ENCODE assay signal across 17 cellular contexts in the genomic region with DNA sequence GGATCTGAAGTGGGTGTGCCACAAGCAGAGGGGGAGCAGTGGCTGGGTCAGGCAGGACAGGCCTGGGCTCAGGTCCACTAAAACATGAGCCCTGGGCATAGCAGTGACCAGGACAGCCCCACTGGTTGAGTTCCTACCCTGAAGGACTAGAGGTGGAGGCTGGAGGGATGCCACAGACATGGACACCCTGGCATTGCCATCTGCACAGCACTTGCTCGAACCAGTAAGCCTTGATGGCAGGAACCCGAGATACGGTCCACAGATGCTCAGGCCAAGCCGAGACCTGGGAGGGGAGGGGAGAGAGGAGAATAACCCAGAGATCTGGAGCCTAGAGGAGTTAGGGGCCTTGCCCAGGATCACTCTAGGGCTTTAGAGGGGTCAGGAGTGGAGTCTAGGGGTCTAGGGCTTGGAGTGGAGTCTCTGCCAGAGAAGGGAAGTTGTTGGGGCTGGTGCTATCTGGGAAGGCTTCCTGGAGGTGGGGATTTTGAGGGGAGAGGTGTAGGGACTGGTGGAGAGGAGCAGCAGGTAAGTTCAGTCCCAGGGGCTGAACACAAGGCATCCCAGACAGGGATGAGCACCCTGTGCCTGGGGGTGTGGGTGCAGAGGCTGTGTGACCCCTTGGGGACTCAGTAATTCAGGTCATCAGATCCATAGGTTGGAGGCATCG. TPM values are rescaled to one million over a fixed set of nuclear protein-coding genes. Genes with fewer than 3 reads are reported as not detected.
"Had no signal": no experiment of that assay in that cellular context is flagged by ENCODE, and none has a peak within 500 bp of the region (broad histone marks: within the 10 kb centered on the region; RNA-seq: fewer than 3 reads in every experiment).

No MANE protein-coding gene starts in this region.

- H3K9me3 Mint-ChIP-seq: activated B cell treated with CpG ODN at 0.5 μM for 24 hours; activated CD4-positive, alpha-beta T cell treated with anti-CD3 and anti-CD28 coated beads, Interleukin-2, amount 10 ng/mL, durations not matched to agents 24 days and 14 days; activated naive CD8-positive, alpha-beta T cell treated with anti-CD3 and anti-CD28 coated beads for 36 hours; naive B cell; stimulated activated naive CD8-positive, alpha-beta T cell treated with anti-CD3 and anti-CD28 coated beads, Interleukin-15, Interleukin-2, amounts not matched to agents 100 ng/mL and 50 ng/mL, for 24 hours had no signal

- H3K9me3 ChIP-seq: neutrophil, right atrium auricular region, testis had no signal

- ATAC-seq: T-helper 17 cell had no signal

- H3K4me2 ChIP-seq: hepatocyte had no signal

- H2AFZ ChIP-seq: hepatocyte had no signal

- H3K4me3 Mint-ChIP-seq: activated B cell treated with CpG ODN at 0.5 μM for 24 hours; activated CD4-positive, alpha-beta T cell treated with anti-CD3 and anti-CD28 coated beads, Interleukin-2, amount 10 ng/mL, durations not matched to agents 24 days and 14 days; activated naive CD8-positive, alpha-beta T cell treated with anti-CD3 and anti-CD28 coated beads for 36 hours; naive B cell; stimulated activated naive CD8-positive, alpha-beta T cell treated with anti-CD3 and anti-CD28 coated beads, Interleukin-15, Interleukin-2, amounts not matched to agents 100 ng/mL and 50 ng/mL, for 24 hours; T-helper 17 cell had no signal

- H3K27ac Mint-ChIP-seq: activated B cell treated with CpG ODN at 0.5 μM for 24 hours; activated CD4-positive, alpha-beta T cell treated with anti-CD3 and anti-CD28 coated beads, Interleukin-2, amount 10 ng/mL, durations not matched to agents 24 days and 14 days; activated naive CD8-positive, alpha-beta T cell treated with anti-CD3 and anti-CD28 coated beads for 36 hours; stimulated activated naive CD8-positive, alpha-beta T cell treated with anti-CD3 and anti-CD28 coated beads, Interleukin-15, Interleukin-2, amounts not matched to agents 100 ng/mL and 50 ng/mL, for 24 hours; T-helper 17 cell had no signal

- H3K4me3 ChIP-seq: hepatocyte, right atrium auricular region, testis had no signal

- H3K27me3 ChIP-seq: hepatocyte, neutrophil, right atrium auricular region, testis had no signal

- DNase-seq: activated B cell treated with CpG ODN at 0.5 μM for 24 hours; activated CD4-positive, alpha-beta T cell treated with anti-CD3 and anti-CD28 coated beads, Interleukin-2, amount 10 ng/mL, durations not matched to agents 24 days and 14 days; activated CD8-positive, alpha-beta memory T cell treated with anti-CD3 and anti-CD28 coated beads for 24 hours; activated naive CD8-positive, alpha-beta T cell treated with anti-CD3 and anti-CD28 coated beads for 36 hours; amygdala; erythroblast; islet precursor cell; naive B cell; small intestine; stimulated activated CD4-positive, alpha-beta T cell treated with anti-CD3 and anti-CD28 coated beads, Interleukin-4, amount 100 ng/mL, for 4 hours; stimulated activated CD8-positive, alpha-beta memory T cell treated with anti-CD3 and anti-CD28 coated beads, Interleukin-4, amount 100 ng/mL, for 48 hours; T-helper 17 cell; testis had no signal

- H3K27me3 Mint-ChIP-seq: activated naive CD8-positive, alpha-beta T cell treated with anti-CD3 and anti-CD28 coated beads for 36 hours; stimulated activated naive CD8-positive, alpha-beta T cell treated with anti-CD3 and anti-CD28 coated beads, Interleukin-15, Interleukin-2, amounts not matched to agents 100 ng/mL and 50 ng/mL, for 24 hours had no signal

- H3K4me1 Mint-ChIP-seq: activated B cell treated with CpG ODN at 0.5 μM for 24 hours; activated naive CD8-positive, alpha-beta T cell treated with anti-CD3 and anti-CD28 coated beads for 36 hours; T-helper 17 cell had no signal

- H3K36me3 Mint-ChIP-seq: activated naive CD8-positive, alpha-beta T cell treated with anti-CD3 and anti-CD28 coated beads for 36 hours; naive B cell had no signal

- H3K27ac ChIP-seq: hepatocyte, neutrophil, testis had no signal

RNA-seq across cellular contexts. Expression of gene ARHGEF17, which starts 37.5 kb away (rescaled TPM):
- total RNA-seq: activated CD4-positive, alpha-beta T cell treated with anti-CD3 and anti-CD28 coated beads, Interleukin-2, amount 10 ng/mL, durations not matched to agents 24 days and 14 days had no signal
